13 cellular contexts compared by ENCODE assay signal in the genomic region with DNA sequence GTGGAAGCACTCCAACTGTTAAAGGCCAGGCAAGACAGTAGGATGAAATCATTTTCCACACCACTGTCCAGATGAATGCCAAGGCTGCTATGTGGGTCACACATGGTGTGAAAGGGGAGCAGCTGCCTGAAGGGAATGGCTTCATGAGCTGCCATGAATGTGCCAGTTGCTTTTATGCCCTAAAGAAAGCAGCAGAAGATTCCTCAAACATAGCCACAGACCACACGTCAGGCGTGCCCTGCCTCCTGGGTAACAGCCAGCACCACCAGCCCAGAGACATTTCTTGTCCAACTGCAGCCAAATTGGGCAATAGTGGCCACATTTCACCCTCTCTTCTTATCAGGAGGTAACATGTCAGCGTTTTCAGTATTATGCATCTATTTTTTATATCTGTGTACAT.
DNase-seq lines count a peak whose midpoint lies in the region; ATAC-seq and TF ChIP-seq lines count a peak whose summit lies in the region.
"Had no signal": no experiment of that assay in that cellular context is flagged by ENCODE, and none has a peak within 500 bp of the region (broad histone marks: within the 10 kb centered on the region; RNA-seq: fewer than 3 reads in every experiment).

No MANE protein-coding gene starts in this region.

- H3F3A ChIP-seq in GM23248 (ENCODE audit: insufficient read depth), result peaks cover 23% of the 10 kb centered on the region

- H4K20me1 ChIP-seq in GM23248 (ENCODE audit: insufficient read depth), result no peaks in the 10 kb centered on the region

- TF ChIP-seq CTCF in Panc1 (IDR thresholded peaks at IDR 0.05) (no peak), progenitor cell of endocrine pancreas (IDR thresholded peaks at IDR 0.05; ENCODE audit: unreplicated experiment) (no peak)

- POLR2A ChIA-PET in Panc1 (lab: Charles Lee), result no interaction called here

- H3K4me1 Mint-ChIP-seq in progenitor cell of endocrine pancreas (ENCODE audit: low read depth), result no peaks in the 10 kb centered on the region
- H3K4me1 Mint-ChIP-seq: activated CD4-positive, alpha-beta T cell treated with anti-CD3 and anti-CD28 coated beads, Interleukin-2, amount 10 ng/mL, durations not matched to agents 7 days and 5 days had no signal

- in situ Hi-C loops in GM23248 (cut with MboI), result no loop called here
- in situ Hi-C loops in Panc1 (cut with HindIII; ENCODE audit: low pct_unique_long_range_greater_than_20kb, low sequenced_read_pairs), result no loop called here

- H3K4me2 ChIP-seq in GM23248 (ENCODE audit: unreplicated experiment), result peak overlapping the region; percentile 2

- H3K27ac ChIP-seq in GM23248, result peak overlapping the region; percentile 35
- no peak overlapping the region for H3K27ac ChIP-seq in Panc1 (ENCODE audit: low read length)
- H3K27ac ChIP-seq: parathyroid adenoma had no signal

- no peaks in the 10 kb centered on the region for H3K79me2 ChIP-seq in GM23248 (ENCODE audit: insufficient read depth)
- H3K79me2 ChIP-seq: parathyroid adenoma had no signal

- H2AFZ ChIP-seq in GM23248, result no peak overlapping the region
- H2AFZ ChIP-seq: parathyroid adenoma had no signal

- no peak overlapping the region for H3K27ac Mint-ChIP-seq in progenitor cell of endocrine pancreas
- H3K27ac Mint-ChIP-seq: activated CD4-positive, alpha-beta T cell treated with anti-CD3 and anti-CD28 coated beads, Interleukin-2, amount 10 ng/mL, durations not matched to agents 7 days and 5 days had no signal

- peaks cover 20% of the 10 kb centered on the region for H3K4me1 ChIP-seq in GM23248 (ENCODE audit: insufficient read depth)
- H3K4me1 ChIP-seq in Panc1 (ENCODE audit: control insufficient read depth, insufficient read depth, low read length), result no peaks in the 10 kb centered on the region
- H3K4me1 ChIP-seq: parathyroid adenoma had no signal

- H3K9ac ChIP-seq in GM23248, result no peak overlapping the region
- H3K9ac ChIP-seq: parathyroid adenoma had no signal

- peaks cover 7% of the 10 kb centered on the region; the same call in 1 of the 2 replicates for H3K36me3 ChIP-seq in GM23248 (ENCODE audit: low read depth)
- H3K36me3 ChIP-seq in Panc1 (ENCODE audit: control insufficient read depth, insufficient read depth, low read length), result no peaks in the 10 kb centered on the region

- peaks cover 7% of the 10 kb centered on the region for H3K36me3 Mint-ChIP-seq in progenitor cell of endocrine pancreas (ENCODE audit: insufficient read depth)

- H3K9me3 Mint-ChIP-seq in progenitor cell of endocrine pancreas (ENCODE audit: low read depth), result peaks cover 6% of the 10 kb centered on the region

- CTCF ChIA-PET in Panc1 (lab: Charles Lee), result no interaction called here

- ATAC-seq in Panc1, result peak; percentile 50
- no peak for ATAC-seq in HG03139 (IDR thresholded peaks at IDR 0.05; ENCODE audit: unreplicated experiment)

- no TSS peak for BruUV-seq in Panc1 (replicated peaks; lab: Mats Ljungman, UMichigan)

- no peaks in the 10 kb centered on the region for H3K9me2 ChIP-seq in GM23248 (ENCODE audit: insufficient read depth)

- no peak overlapping the region for H3K4me3 Mint-ChIP-seq in progenitor cell of endocrine pancreas (ENCODE audit: low read depth)
- H3K4me3 Mint-ChIP-seq: activated CD4-positive, alpha-beta T cell treated with anti-CD3 and anti-CD28 coated beads, Interleukin-2, amount 10 ng/mL, durations not matched to agents 7 days and 5 days had no signal

- peaks cover under 1% of the 10 kb centered on the region for H3K27me3 Mint-ChIP-seq in progenitor cell of endocrine pancreas
- H3K27me3 Mint-ChIP-seq: activated CD4-positive, alpha-beta T cell treated with anti-CD3 and anti-CD28 coated beads, Interleukin-2, amount 10 ng/mL, durations not matched to agents 7 days and 5 days had no signal

- 10 to 15% methylated on average over 3 of the region's 3 CpGs for WGBS in GM23248 (ENCODE audit: low coverage in 1 of 2, low lambda C conversion rate in 2 of 2, missing lambda C conversion rate in 2 of 2), 2 experiments

- H3K9me3 ChIP-seq in GM23248 (ENCODE audit: low read depth) (no peaks in the 10 kb centered on the region), Panc1 (ENCODE audit: control insufficient read depth, insufficient read depth, low read depth, low read length) (peaks cover 8% of the 10 kb centered on the region; the same call in 1 of the 2 replicates)

- no peak overlapping the region for H3K4me3 ChIP-seq in GM23248
- no peak overlapping the region for H3K4me3 ChIP-seq in Panc1 (ENCODE audit: low read depth in 2 of 2, low read length in 2 of 2)
- no peak overlapping the region for H3K4me3 ChIP-seq in skeletal muscle cell (ENCODE audit: low read depth, low read length)

- peak; percentile 82 for DNase-seq in GM23248
- DNase-seq in Panc1 (ENCODE audit: low read depth, low spot score), result no peak
- peak; percentile 84 for DNase-seq in fibroblast of peridontal ligament (ENCODE audit: extremely low read depth)
- peak; percentile 75 for DNase-seq in skeletal muscle cell (ENCODE audit: low read depth)
- DNase-seq in progenitor cell of endocrine pancreas (ENCODE audit: low spot score, unreplicated experiment), result no peak
- DNase-seq in superior temporal gyrus (ENCODE audit: extremely low spot score), result no peak
- DNase-seq: activated CD4-positive, alpha-beta T cell treated with anti-CD3 and anti-CD28 coated beads, Interleukin-2, amount 10 ng/mL, durations not matched to agents 7 days and 5 days; activated effector memory CD4-positive, alpha-beta T cell treated with anti-CD3 and anti-CD28 coated beads, Interleukin-2, amount 50 U/mL, for 16 hours; DMS53; Karpas-422; NCI-H524 treated with DMSO at 0.1 percent for 48 hours had no signal

- H3K27me3 ChIP-seq in GM23248 (replicated peaks; ENCODE audit: insufficient read depth) (no peaks in the 10 kb centered on the region), Panc1 (ENCODE audit: control insufficient read depth, insufficient read depth, low read length) (no peaks in the 10 kb centered on the region)

- intact Hi-C loops in Panc1 (cut with micrococcal nuclease; ENCODE audit: unreplicated experiment), result no loop called here

Comparison
In these comparisons a context has a peak if more than half of its experiments do, and no peak if none do; other contexts are left out.
1. DNase-seq: peak in GM23248 (single experiment), fibroblast of peridontal ligament (single experiment) and skeletal muscle cell (single experiment); none in Panc1 (single experiment), progenitor cell of endocrine pancreas (single experiment) and superior temporal gyrus (single experiment).